ENCODE assay signal across 1 cellular context in genomic region chr19:49157445-49158224, GRCh38.
TF ChIP-seq lines count a peak whose summit lies in the region.

TRPM4 (plus strand) TSS chr19:49157792; CDS start chr19:49157867, 75 bp downstream.

TF ChIP-seq in HCT116, 20 proteins besides CTCF, POLR2A, EP300 and RAD21 (continued from another document):
- no peak for TF ChIP-seq REST (IDR thresholded peaks at IDR 0.05; ENCODE audit: low read depth)
- TF ChIP-seq EGR1 (IDR thresholded peaks at IDR 0.05; ENCODE audit: low read depth) = no peak
- TF ChIP-seq MAX (IDR thresholded peaks at IDR 0.05) = peak; percentile 16; the same call in 1 of the 2 replicates
- TF ChIP-seq ZFX (IDR thresholded peaks at IDR 0.05) = no peak
- TF ChIP-seq CBX3 (IDR thresholded peaks at IDR 0.05; ENCODE audit: low read depth) = no peak
- no peak for TF ChIP-seq EZH2phosphoT487 (IDR thresholded peaks at IDR 0.05; ENCODE audit: borderline replicate concordance)
- no peak for TF ChIP-seq TCF7L2 (IDR thresholded peaks at IDR 0.05; ENCODE audit: borderline replicate concordance, extremely low read depth, insufficient read depth, insufficient read length)
- no peak for TF ChIP-seq SP1 (IDR thresholded peaks at IDR 0.05; ENCODE audit: low read depth)
- TF ChIP-seq FOSL1 (IDR thresholded peaks at IDR 0.05; ENCODE audit: low read depth) = no peak
- TF ChIP-seq SRF (IDR thresholded peaks at IDR 0.05; ENCODE audit: low read depth) = no peak
